8 cellular contexts compared by ENCODE assay signal in genomic region chr2:27021253-27021801, GRCh38. TPM values are rescaled to one million over a fixed set of nuclear protein-coding genes. Genes with fewer than 3 reads are reported as not detected.
DNase-seq lines count a peak whose midpoint lies in the region; ATAC-seq and TF ChIP-seq lines count a peak whose summit lies in the region.
"Had no signal": no experiment of that assay in that cellular context is flagged by ENCODE, and none has a peak within 500 bp of the region (broad histone marks: within the 10 kb centered on the region; RNA-seq: fewer than 3 reads in every experiment).

No MANE protein-coding gene starts in this region.

- H3K27me3 ChIP-seq in suprapubic skin = no peaks in the 10 kb centered on the region

- DNase-seq in NCI-H226 (peak; percentile 20), islet precursor cell (peak; percentile 96), suprapubic skin (ENCODE audit: low spot score in 2 of 2) (no peak), ACHN (no peak)
- no peak for DNase-seq in activated T-cell treated with anti-CD3 and anti-CD28 coated beads, Interleukin-2, amount 50 U/mL, for 4 hours
- DNase-seq: NCI-H524 had no signal

- TF ChIP-seq POLR2A in suprapubic skin (IDR thresholded peaks at IDR 0.05) = no peak

- in situ Hi-C loops in ACHN (cut with HindIII; ENCODE audit: low pct_ligation_motif_present, low pct_unique_long_range_greater_than_20kb, low sequenced_read_pairs) = no loop called here

- no peaks in the 10 kb centered on the region for H3K4me1 Mint-ChIP-seq in activated T-cell treated with anti-CD3 and anti-CD28 coated beads, Interleukin-2, amount 50 U/mL, for 4 hours (ENCODE audit: low read depth)

- 39% methylated on average over 8 of the region's 8 CpGs for WGBS in suprapubic skin

- no peaks in the 10 kb centered on the region for H3K9me3 Mint-ChIP-seq in activated T-cell treated with anti-CD3 and anti-CD28 coated beads, Interleukin-2, amount 50 U/mL, for 4 hours

- H3K27me3 Mint-ChIP-seq in activated T-cell treated with anti-CD3 and anti-CD28 coated beads, Interleukin-2, amount 50 U/mL, for 4 hours (ENCODE audit: low read depth) = no peaks in the 10 kb centered on the region

- H3K9me3 ChIP-seq in suprapubic skin = no peaks in the 10 kb centered on the region

- no peak for TF ChIP-seq CTCF in suprapubic skin (IDR thresholded peaks at IDR 0.05)

- H3K27ac ChIP-seq in suprapubic skin = peak overlapping the region; percentile 75
- H3K27ac ChIP-seq: SK-N-MC had no signal

- no peak for TF ChIP-seq EP300 in suprapubic skin (IDR thresholded peaks at IDR 0.05)

- no peak overlapping the region for H3K4me3 ChIP-seq in suprapubic skin
- H3K4me3 ChIP-seq: GM12878, SK-N-MC had no signal

- H3K4me1 ChIP-seq in suprapubic skin = peaks cover 17% of the 10 kb centered on the region

- peaks cover 37% of the 10 kb centered on the region for H3K36me3 ChIP-seq in suprapubic skin

- peaks cover 8% of the 10 kb centered on the region for H3K36me3 Mint-ChIP-seq in activated T-cell treated with anti-CD3 and anti-CD28 coated beads, Interleukin-2, amount 50 U/mL, for 4 hours (ENCODE audit: insufficient read depth)

- H3K4me3 Mint-ChIP-seq in activated T-cell treated with anti-CD3 and anti-CD28 coated beads, Interleukin-2, amount 50 U/mL, for 4 hours = no peak overlapping the region

- no peak for ATAC-seq in activated T-cell treated with anti-CD3 and anti-CD28 coated beads, Interleukin-2, amount 50 U/mL, for 4 hours
- ATAC-seq: GM12878 had no signal

RNA-seq across cellular contexts. Expression of gene TMEM214, which starts 11.4 kb away (rescaled TPM):
- total RNA-seq in suprapubic skin = 10 to 100 TPM; 39.2 to 56.3 (median 44.7) TPM
- total RNA-seq in activated T-cell treated with anti-CD3 and anti-CD28 coated beads, Interleukin-2, amount 50 U/mL, for 4 hours = 10 to 100 TPM; 59.0 to 71.3 (median 60.4) TPM

RNA-seq across cellular contexts. Expression of gene AGBL5, which starts 30.1 kb away (rescaled TPM):
- 10 to 100 TPM; 15.3 to 18.9 (median 18.5) TPM for total RNA-seq in suprapubic skin
- 10 to 100 TPM in 1 of 3 donors, 1 to 10 TPM in 2; 6.5 to 11.2 (median 9.2) TPM for total RNA-seq in activated T-cell treated with anti-CD3 and anti-CD28 coated beads, Interleukin-2, amount 50 U/mL, for 4 hours

RNA-seq across cellular contexts. Expression of gene OST4, which starts 50.1 kb away (rescaled TPM):
- 100 to 1,000 TPM in 3 of 4 donors, 10 to 100 TPM in 1; 70.8 to 225 (median 199) TPM for total RNA-seq in suprapubic skin
- total RNA-seq in activated T-cell treated with anti-CD3 and anti-CD28 coated beads, Interleukin-2, amount 50 U/mL, for 4 hours = 100 to 1,000 TPM; 225 to 244 (median 229) TPM

RNA-seq across cellular contexts. Expression of gene MAPRE3, which starts 50.9 kb away (rescaled TPM):
- 10 to 100 TPM; 29.5 to 57.5 (median 34.0) TPM for total RNA-seq in suprapubic skin
- 1 to 10 TPM; 3.7 to 4.3 (median 3.8) TPM for total RNA-seq in activated T-cell treated with anti-CD3 and anti-CD28 coated beads, Interleukin-2, amount 50 U/mL, for 4 hours

RNA-seq across cellular contexts. Expression of gene EMILIN1, which starts 57.1 kb away (rescaled TPM):
- 10 to 100 TPM in 1 of 4 donors, 1 to 10 TPM in 3; 3.0 to 13.8 (median 5.8) TPM for total RNA-seq in suprapubic skin
- total RNA-seq in activated T-cell treated with anti-CD3 and anti-CD28 coated beads, Interleukin-2, amount 50 U/mL, for 4 hours = 1 to 10 TPM in 2 of 3 donors, under 1 TPM in 1; 0.76 to 1.4 (median 1.3) TPM

Comparison
In these comparisons a context has a peak if more than half of its experiments do, and no peak if none do; other contexts are left out.
1. DNase-seq: peak in NCI-H226 (single experiment) and islet precursor cell (single experiment); none in suprapubic skin (0 of 2), ACHN (single experiment) and activated T-cell treated with anti-CD3 and anti-CD28 coated beads, Interleukin-2, amount 50 U/mL, for 4 hours (single experiment).